Comparison of ENCODE assay signal across 27 cellular contexts in the genomic region with DNA sequence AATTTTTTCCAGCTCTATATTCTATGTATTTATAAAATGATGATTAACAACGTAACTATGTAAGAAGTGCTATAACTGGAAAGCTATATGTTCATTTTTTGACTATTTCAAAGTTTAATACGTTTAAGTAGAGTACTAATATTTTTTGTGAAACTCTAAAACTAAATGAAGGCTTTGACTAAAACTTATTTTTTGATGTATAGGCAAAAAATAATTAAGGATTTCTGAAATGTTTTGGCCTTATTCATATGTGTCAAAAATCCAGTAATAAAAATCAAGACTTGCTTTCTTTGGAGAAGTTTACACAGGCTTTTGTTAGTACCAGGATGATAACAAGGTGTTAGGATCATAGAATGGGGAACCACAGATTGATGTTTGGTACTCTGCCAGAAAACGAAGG.
"Had no signal": no experiment of that assay in that cellular context is flagged by ENCODE, and none has a peak within 500 bp of the region (broad histone marks: within the 10 kb centered on the region; RNA-seq: fewer than 3 reads in every experiment).

No MANE protein-coding gene starts in this region.

- ATAC-seq: activated CD8-positive, alpha-beta T cell treated with anti-CD3 and anti-CD28 coated beads for 36 hours; activated naive CD4-positive, alpha-beta T cell treated with anti-CD3 and anti-CD28 coated beads, Interleukin-2, amount 50 U/mL, for 72 hours; activated T-cell treated with anti-CD3 and anti-CD28 coated beads, Interleukin-2, amount 50 U/mL, for 4 hours; activated T-helper 17 cell treated with anti-CD3 and anti-CD28 coated beads, Interleukin-2, amount 50 U/mL, for 72 hours; esophagus mucosa; heart left ventricle; WTC11 had no signal

- DNase-seq: activated CD4-positive, alpha-beta T cell treated with anti-CD3 and anti-CD28 coated beads for 1 hour; activated CD4-positive, alpha-beta T cell treated with anti-CD3 and anti-CD28 coated beads for 4 hours; activated CD4-positive, alpha-beta T cell treated with anti-CD3 and anti-CD28 coated beads, Interleukin-2, amount 10 ng/mL, durations not matched to agents 7 days and 5 days; activated CD4-positive, alpha-beta T cell treated with anti-CD3 and anti-CD28 coated beads, Interleukin-2, amount 50 U/mL, for 4 hours; activated CD8-positive, alpha-beta memory T cell treated with anti-CD3 and anti-CD28 coated beads for 24 hours; activated CD8-positive, alpha-beta T cell treated with anti-CD3 and anti-CD28 coated beads for 36 hours; activated effector memory CD4-positive, alpha-beta T cell treated with anti-CD3 and anti-CD28 coated beads, Interleukin-2, amount 50 U/mL, for 16 hours; activated naive CD4-positive, alpha-beta T cell; activated naive CD4-positive, alpha-beta T cell treated with anti-CD3 and anti-CD28 coated beads, Interleukin-2, amount 10 ng/mL, durations not matched to agents 7 days and 5 days; activated naive CD8-positive, alpha-beta T cell treated with anti-CD3 and anti-CD28 coated beads, Interleukin-2, amount 10 ng/mL, durations not matched to agents 7 days and 5 days; activated T-cell treated with anti-CD3 and anti-CD28 coated beads, Interleukin-2, amount 50 U/mL, for 4 hours; central memory CD4-positive, alpha-beta T cell; cerebellar nuclear complex; colonic mucosa; effector CD8-positive, alpha-beta T cell; foreskin fibroblast; heart left ventricle; T-helper 2 cell had no signal

- H3K27me3 Mint-ChIP-seq: activated CD8-positive, alpha-beta T cell treated with anti-CD3 and anti-CD28 coated beads for 36 hours; activated T-helper 17 cell treated with anti-CD3 and anti-CD28 coated beads, Interleukin-2, amount 50 U/mL, for 72 hours had no signal

- H3K27ac Mint-ChIP-seq: activated CD4-positive, alpha-beta T cell treated with anti-CD3 and anti-CD28 coated beads, Interleukin-2, amount 10 ng/mL, durations not matched to agents 7 days and 5 days; activated CD8-positive, alpha-beta T cell treated with anti-CD3 and anti-CD28 coated beads for 36 hours; activated naive CD4-positive, alpha-beta T cell treated with anti-CD3 and anti-CD28 coated beads, Interleukin-2, amount 10 ng/mL, durations not matched to agents 7 days and 5 days; activated naive CD4-positive, alpha-beta T cell treated with anti-CD3 and anti-CD28 coated beads, Interleukin-2, amount 50 U/mL, for 72 hours; activated naive CD8-positive, alpha-beta T cell treated with anti-CD3 and anti-CD28 coated beads, Interleukin-2, amount 10 ng/mL, durations not matched to agents 7 days and 5 days; activated T-helper 17 cell treated with anti-CD3 and anti-CD28 coated beads, Interleukin-2, amount 50 U/mL, for 72 hours; WTC11 had no signal

- H3K4me1 ChIP-seq: ascending aorta, breast epithelium, colonic mucosa had no signal

- H3K4me1 Mint-ChIP-seq: activated T-helper 17 cell treated with anti-CD3 and anti-CD28 coated beads, Interleukin-2, amount 50 U/mL, for 72 hours had no signal

- H3K36me3 Mint-ChIP-seq: activated naive CD4-positive, alpha-beta T cell treated with anti-CD3 and anti-CD28 coated beads, Interleukin-2, amount 10 ng/mL, durations not matched to agents 7 days and 5 days; activated naive CD4-positive, alpha-beta T cell treated with anti-CD3 and anti-CD28 coated beads, Interleukin-2, amount 50 U/mL, for 72 hours; activated naive CD8-positive, alpha-beta T cell treated with anti-CD3 and anti-CD28 coated beads, Interleukin-2, amount 10 ng/mL, durations not matched to agents 7 days and 5 days; brain; WTC11 had no signal

- H3K4me3 ChIP-seq: ascending aorta, breast epithelium, cardiac muscle cell, colonic mucosa, heart left ventricle had no signal

- H3K4me3 Mint-ChIP-seq: activated CD4-positive, alpha-beta T cell treated with anti-CD3 and anti-CD28 coated beads, Interleukin-2, amount 10 ng/mL, durations not matched to agents 7 days and 5 days; activated CD8-positive, alpha-beta T cell treated with anti-CD3 and anti-CD28 coated beads for 36 hours; activated naive CD4-positive, alpha-beta T cell treated with anti-CD3 and anti-CD28 coated beads, Interleukin-2, amount 10 ng/mL, durations not matched to agents 7 days and 5 days; activated naive CD8-positive, alpha-beta T cell treated with anti-CD3 and anti-CD28 coated beads, Interleukin-2, amount 10 ng/mL, durations not matched to agents 7 days and 5 days; activated T-cell treated with anti-CD3 and anti-CD28 coated beads, Interleukin-2, amount 50 U/mL, for 4 hours; activated T-helper 17 cell treated with anti-CD3 and anti-CD28 coated beads, Interleukin-2, amount 50 U/mL, for 72 hours; brain; WTC11 had no signal

- H3K27ac ChIP-seq: ascending aorta, breast epithelium, cardiac muscle cell, colonic mucosa, heart left ventricle, VCaP had no signal

- H3K9me3 Mint-ChIP-seq: activated CD4-positive, alpha-beta T cell treated with anti-CD3 and anti-CD28 coated beads, Interleukin-2, amount 10 ng/mL, durations not matched to agents 7 days and 5 days; activated CD8-positive, alpha-beta T cell treated with anti-CD3 and anti-CD28 coated beads for 36 hours; activated naive CD4-positive, alpha-beta T cell treated with anti-CD3 and anti-CD28 coated beads, Interleukin-2, amount 10 ng/mL, durations not matched to agents 7 days and 5 days; activated naive CD8-positive, alpha-beta T cell treated with anti-CD3 and anti-CD28 coated beads, Interleukin-2, amount 10 ng/mL, durations not matched to agents 7 days and 5 days; activated T-cell treated with anti-CD3 and anti-CD28 coated beads, Interleukin-2, amount 50 U/mL, for 4 hours; activated T-helper 17 cell treated with anti-CD3 and anti-CD28 coated beads, Interleukin-2, amount 50 U/mL, for 72 hours; WTC11 had no signal

- H3K9me3 ChIP-seq: ascending aorta, breast epithelium, colonic mucosa, heart left ventricle had no signal
